ENCODE assay signal across 8 cellular contexts in the genomic region with DNA sequence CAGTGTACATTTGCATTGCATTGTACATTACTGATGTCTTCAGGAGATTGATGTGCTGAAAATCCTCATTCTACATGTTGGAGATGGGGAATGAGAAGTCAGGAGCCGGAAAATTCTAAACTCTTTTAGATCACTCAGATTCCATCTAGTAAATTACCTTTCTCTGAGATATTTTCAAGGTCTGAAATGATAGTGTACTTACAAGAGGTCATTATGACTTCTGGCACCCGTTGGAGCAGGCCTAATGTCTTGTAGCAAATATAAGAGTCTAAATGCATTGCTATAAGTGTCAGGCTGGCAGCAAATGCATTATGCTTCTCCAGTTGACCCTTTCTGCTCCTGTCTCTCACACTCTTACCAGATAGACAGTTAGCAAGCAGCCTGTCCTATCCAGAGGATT.
"Had no signal": no experiment of that assay in that cellular context is flagged by ENCODE, and none has a peak within 500 bp of the region (broad histone marks: within the 10 kb centered on the region; RNA-seq: fewer than 3 reads in every experiment).

No MANE protein-coding gene starts in this region.

- DNase-seq: H7, HFFc6, KBM-7 had no signal

- H3K27ac ChIP-seq: HL-60 had no signal

- H2AFZ ChIP-seq: GM23338 had no signal

- H3K9me3 ChIP-seq: HAP-1 had no signal

- H3K4me3 ChIP-seq: GM23338, HAP-1 had no signal

- ATAC-seq: GM23338, HCT116, HepG2 had no signal

- H3K4me2 ChIP-seq: GM23338 had no signal

- H3K36me3 ChIP-seq: HAP-1 had no signal
